ENCODE assay signal across 28 cellular contexts in the genomic region with DNA sequence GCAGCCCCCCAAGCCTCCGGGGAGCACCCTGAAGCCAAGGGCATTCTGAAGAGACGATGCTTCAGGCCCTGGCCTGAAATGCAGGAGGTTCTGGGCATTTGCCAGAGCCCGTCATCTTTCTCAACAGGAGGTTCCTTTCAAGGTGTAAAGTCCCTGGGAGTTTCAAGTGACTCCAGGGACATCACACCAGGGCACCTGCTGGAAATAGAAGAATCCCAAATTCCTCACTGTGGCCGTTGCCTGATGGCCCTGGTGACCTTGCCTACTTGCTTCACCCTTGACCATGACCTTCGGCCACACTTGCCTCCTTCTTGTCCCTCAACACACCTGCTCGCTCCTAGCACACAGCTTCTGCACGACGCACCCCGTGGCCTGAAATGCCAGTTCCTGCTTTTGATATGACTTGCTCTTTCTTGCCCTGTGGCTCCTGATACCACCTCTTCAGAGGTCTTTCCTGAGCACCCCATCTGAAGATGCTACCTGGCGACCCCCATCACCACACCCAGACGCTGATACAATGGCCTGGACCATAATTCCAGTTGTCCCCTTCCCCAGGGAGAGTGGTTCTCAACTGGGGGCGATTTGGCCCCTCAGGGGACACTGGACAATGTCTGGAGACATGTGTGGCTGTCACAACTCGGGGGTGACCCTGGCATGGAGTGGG. TPM values are rescaled to one million over a fixed set of nuclear protein-coding genes. Genes with fewer than 3 reads are reported as not detected.
DNase-seq lines count a peak whose midpoint lies in the region; ATAC-seq and TF ChIP-seq lines count a peak whose summit lies in the region.
"Had no signal": no experiment of that assay in that cellular context is flagged by ENCODE, and none has a peak within 500 bp of the region (broad histone marks: within the 10 kb centered on the region; RNA-seq: fewer than 3 reads in every experiment).

No MANE protein-coding gene starts in this region.

- CTCF ChIA-PET in Panc1 (lab: Charles Lee) = no interaction called here

- H3K4me3 Mint-ChIP-seq in activated T-cell treated with anti-CD3 and anti-CD28 coated beads, Interleukin-2, amount 50 U/mL, for 24 hours = no peak overlapping the region
- H3K4me3 Mint-ChIP-seq in glutamatergic neuron (ENCODE audit: unreplicated experiment) = peak overlapping the region; percentile 25
- H3K4me3 Mint-ChIP-seq in stimulated activated memory B cell treated with anti-CD40 and anti-IgM and Interleukin-4, amounts not matched to agents 10 μg/mL and 1 μg/mL and 100 μg/mL, for 72 hours = peak overlapping the region; percentile 2
- no peak overlapping the region for H3K4me3 Mint-ChIP-seq in natural killer cell treated with Interleukin-12 subunit alpha and Interleukin-12 subunit beta and Interleukin-15 and Interleukin-18, amount 100 ng/mL, for 72 hours
- H3K4me3 Mint-ChIP-seq: activated CD4-positive, alpha-beta T cell treated with anti-CD3 and anti-CD28 coated beads for 36 hours; activated naive CD4-positive, alpha-beta T cell treated with anti-CD3 and anti-CD28 coated beads, Interleukin-2, amount 10 ng/mL, durations not matched to agents 7 days and 5 days; activated T-cell treated with anti-CD3 and anti-CD28 coated beads, Interleukin-2, amount 50 U/mL, for 72 hours; GM23338; T-helper 17 cell had no signal

- no peaks in the 10 kb centered on the region for H3K27me3 ChIP-seq in Panc1 (ENCODE audit: control insufficient read depth, insufficient read depth, low read length)
- H3K27me3 ChIP-seq: ovary, tibial artery had no signal

- no peaks in the 10 kb centered on the region for H3K9me3 ChIP-seq in Panc1 (ENCODE audit: control insufficient read depth, insufficient read depth, low read depth, low read length)
- H3K9me3 ChIP-seq: ovary, tibial artery had no signal

- DNase-seq in activated T-cell treated with anti-CD3 and anti-CD28 coated beads, Interleukin-2, amount 50 U/mL, for 24 hours = no peak
- DNase-seq in activated T-cell treated with anti-CD3 and anti-CD28 coated beads for 4 hours (no peak), Panc1 (ENCODE audit: low read depth, low spot score) (no peak), glutamatergic neuron (no peak), NCI-H1436 treated with DMSO at 0.1 percent for 48 hours (lab: John Stamatoyannopoulos, UW) (no peak), Ammon's horn (ENCODE audit: low spot score) (no peak)
- DNase-seq in natural killer cell treated with Interleukin-12 subunit alpha and Interleukin-12 subunit beta and Interleukin-15 and Interleukin-18, amount 100 ng/mL, for 72 hours (ENCODE audit: low spot score) = no peak
- DNase-seq: activated CD4-positive, alpha-beta T cell treated with anti-CD3 and anti-CD28 coated beads for 36 hours; activated CD8-positive, alpha-beta memory T cell treated with anti-CD3 and anti-CD28 coated beads for 24 hours; activated naive CD4-positive, alpha-beta T cell treated with anti-CD3 and anti-CD28 coated beads, Interleukin-2, amount 10 ng/mL, durations not matched to agents 7 days and 5 days; activated T-cell treated with anti-CD3 and anti-CD28 coated beads, Interleukin-2, amount 50 U/mL, for 72 hours; anterior cingulate cortex; dermis blood vessel endothelial cell; GDM1; KG1; NCI-H1694; NCI-H524; NK-92 treated with Interleukin-12 subunit alpha and Interleukin-12 subunit beta, amount 100 ng/mL, for 24 hours; retina; stimulated activated naive CD4-positive, alpha-beta T cell treated with Interleukin-2 at 50 U/mL for 16 hours; T-helper 17 cell; tibial artery had no signal

- H3K4me1 Mint-ChIP-seq in activated T-cell treated with anti-CD3 and anti-CD28 coated beads, Interleukin-2, amount 50 U/mL, for 24 hours (ENCODE audit: low read depth) = peaks cover 34% of the 10 kb centered on the region
- H3K4me1 Mint-ChIP-seq in glutamatergic neuron (ENCODE audit: low read depth, unreplicated experiment) = peaks cover 2% of the 10 kb centered on the region
- H3K4me1 Mint-ChIP-seq in stimulated activated memory B cell treated with anti-CD40 and anti-IgM and Interleukin-4, amounts not matched to agents 10 μg/mL and 1 μg/mL and 100 μg/mL, for 72 hours = peaks cover 58% of the 10 kb centered on the region
- peaks cover 35 to 37% of the 10 kb centered on the region in 2 donors for H3K4me1 Mint-ChIP-seq in natural killer cell treated with Interleukin-12 subunit alpha and Interleukin-12 subunit beta and Interleukin-15 and Interleukin-18, amount 100 ng/mL, for 72 hours (ENCODE audit: low read depth in 2 of 2)

- no peaks in the 10 kb centered on the region for H3K9me3 Mint-ChIP-seq in activated T-cell treated with anti-CD3 and anti-CD28 coated beads, Interleukin-2, amount 50 U/mL, for 24 hours
- H3K9me3 Mint-ChIP-seq in glutamatergic neuron (ENCODE audit: unreplicated experiment) = peaks cover 18% of the 10 kb centered on the region
- H3K9me3 Mint-ChIP-seq in stimulated activated memory B cell treated with anti-CD40 and anti-IgM and Interleukin-4, amounts not matched to agents 10 μg/mL and 1 μg/mL and 100 μg/mL, for 72 hours = no peaks in the 10 kb centered on the region
- H3K9me3 Mint-ChIP-seq in natural killer cell treated with Interleukin-12 subunit alpha and Interleukin-12 subunit beta and Interleukin-15 and Interleukin-18, amount 100 ng/mL, for 72 hours = no peaks in the 10 kb centered on the region
- H3K9me3 Mint-ChIP-seq: activated naive CD4-positive, alpha-beta T cell treated with anti-CD3 and anti-CD28 coated beads, Interleukin-2, amount 10 ng/mL, durations not matched to agents 7 days and 5 days; activated T-cell treated with anti-CD3 and anti-CD28 coated beads, Interleukin-2, amount 50 U/mL, for 72 hours had no signal

- peak overlapping the region; percentile 72 for H3K27ac ChIP-seq in Panc1 (ENCODE audit: low read length)
- H3K27ac ChIP-seq: 22Rv1, ovary, SK-N-MC, tibial artery had no signal

- no peak overlapping the region for H3K4me3 ChIP-seq in Panc1 (ENCODE audit: low read depth in 2 of 2, low read length in 2 of 2)
- H3K4me3 ChIP-seq: GM23338, ovary, SK-N-MC, smooth muscle cell, tibial artery had no signal

- POLR2A ChIA-PET in Panc1 (lab: Charles Lee) = no interaction called here

- no TSS peak for BruUV-seq in Panc1 (replicated peaks; lab: Mats Ljungman, UMichigan)

- peaks cover 61% of the 10 kb centered on the region for H3K4me1 ChIP-seq in Panc1 (ENCODE audit: control insufficient read depth, insufficient read depth, low read length)

- no peaks in the 10 kb centered on the region for H3K27me3 Mint-ChIP-seq in activated T-cell treated with anti-CD3 and anti-CD28 coated beads, Interleukin-2, amount 50 U/mL, for 24 hours
- peaks cover 25% of the 10 kb centered on the region for H3K27me3 Mint-ChIP-seq in glutamatergic neuron (ENCODE audit: unreplicated experiment)
- H3K27me3 Mint-ChIP-seq in stimulated activated memory B cell treated with anti-CD40 and anti-IgM and Interleukin-4, amounts not matched to agents 10 μg/mL and 1 μg/mL and 100 μg/mL, for 72 hours = no peaks in the 10 kb centered on the region
- no peaks in the 10 kb centered on the region for H3K27me3 Mint-ChIP-seq in natural killer cell treated with Interleukin-12 subunit alpha and Interleukin-12 subunit beta and Interleukin-15 and Interleukin-18, amount 100 ng/mL, for 72 hours
- H3K27me3 Mint-ChIP-seq: activated CD4-positive, alpha-beta T cell treated with anti-CD3 and anti-CD28 coated beads for 36 hours; T-helper 17 cell had no signal

- H3K27ac Mint-ChIP-seq in activated T-cell treated with anti-CD3 and anti-CD28 coated beads, Interleukin-2, amount 50 U/mL, for 24 hours = peak overlapping the region; percentile 7
- no peak overlapping the region for H3K27ac Mint-ChIP-seq in glutamatergic neuron (ENCODE audit: unreplicated experiment)
- peak overlapping the region; percentile 10 for H3K27ac Mint-ChIP-seq in stimulated activated memory B cell treated with anti-CD40 and anti-IgM and Interleukin-4, amounts not matched to agents 10 μg/mL and 1 μg/mL and 100 μg/mL, for 72 hours
- peak overlapping the region in 1 of 2 donors; percentile 41 for H3K27ac Mint-ChIP-seq in natural killer cell treated with Interleukin-12 subunit alpha and Interleukin-12 subunit beta and Interleukin-15 and Interleukin-18, amount 100 ng/mL, for 72 hours
- H3K27ac Mint-ChIP-seq: activated CD4-positive, alpha-beta T cell treated with anti-CD3 and anti-CD28 coated beads for 36 hours; activated naive CD4-positive, alpha-beta T cell treated with anti-CD3 and anti-CD28 coated beads, Interleukin-2, amount 10 ng/mL, durations not matched to agents 7 days and 5 days; activated T-cell treated with anti-CD3 and anti-CD28 coated beads, Interleukin-2, amount 50 U/mL, for 72 hours; GM23338 had no signal

- intact Hi-C loops in Panc1 (cut with micrococcal nuclease; ENCODE audit: unreplicated experiment) = no loop called here

- TF ChIP-seq CTCF in Panc1 (IDR thresholded peaks at IDR 0.05) (no peak), glutamatergic neuron (IDR thresholded peaks at IDR 0.05; ENCODE audit: partially characterized antibody, unreplicated experiment) (no peak)

- H3K36me3 ChIP-seq in Panc1 (ENCODE audit: control insufficient read depth, insufficient read depth, low read length) = peaks cover 7% of the 10 kb centered on the region
- H3K36me3 ChIP-seq: ovary had no signal

- peaks cover 72% of the 10 kb centered on the region for H3K36me3 Mint-ChIP-seq in activated T-cell treated with anti-CD3 and anti-CD28 coated beads, Interleukin-2, amount 50 U/mL, for 24 hours (ENCODE audit: low read depth)
- H3K36me3 Mint-ChIP-seq in glutamatergic neuron (ENCODE audit: unreplicated experiment) = peaks cover 5% of the 10 kb centered on the region
- H3K36me3 Mint-ChIP-seq in stimulated activated memory B cell treated with anti-CD40 and anti-IgM and Interleukin-4, amounts not matched to agents 10 μg/mL and 1 μg/mL and 100 μg/mL, for 72 hours = peaks cover 51% of the 10 kb centered on the region
- peaks cover 9% of the 10 kb centered on the region for H3K36me3 Mint-ChIP-seq in natural killer cell treated with Interleukin-12 subunit alpha and Interleukin-12 subunit beta and Interleukin-15 and Interleukin-18, amount 100 ng/mL, for 72 hours

- in situ Hi-C loops in Panc1 (cut with HindIII; ENCODE audit: low pct_unique_long_range_greater_than_20kb, low sequenced_read_pairs) = no loop called here

- no peak for ATAC-seq in Panc1
- no peak for ATAC-seq in stimulated activated memory B cell treated with anti-CD40 and anti-IgM and Interleukin-4, amounts not matched to agents 10 μg/mL and 1 μg/mL and 100 μg/mL, for 72 hours
- ATAC-seq in natural killer cell treated with Interleukin-12 subunit alpha and Interleukin-12 subunit beta and Interleukin-15 and Interleukin-18, amount 100 ng/mL, for 72 hours = no peak
- ATAC-seq: activated CD4-positive, alpha-beta T cell treated with anti-CD3 and anti-CD28 coated beads for 36 hours; activated T-cell treated with anti-CD3 and anti-CD28 coated beads, Interleukin-2, amount 50 U/mL, for 72 hours; GM23338; T-helper 17 cell had no signal

RNA-seq across cellular contexts. Expression of a gene that starts 3.5 kb away (rescaled TPM):
- total RNA-seq in Panc1 (2021; ENCODE audit: unreplicated experiment) (108 TPM), glutamatergic neuron (ENCODE audit: unreplicated experiment) (44.8 TPM)
- polyA plus RNA-seq in Panc1 (2012; ENCODE audit: insufficient read length) = 91.4 TPM
- 100 to 1,000 TPM; 125 to 175 TPM for total RNA-seq in natural killer cell treated with Interleukin-12 subunit alpha and Interleukin-12 subunit beta and Interleukin-15 and Interleukin-18, amount 100 ng/mL, for 72 hours

RNA-seq across cellular contexts. Expression of a gene that starts 50.0 kb away (rescaled TPM):
- total RNA-seq in Panc1 (2021; ENCODE audit: unreplicated experiment) = 78.1 TPM
- polyA plus RNA-seq in Panc1 (2012; ENCODE audit: insufficient read length) = 190 TPM
- total RNA-seq in glutamatergic neuron (ENCODE audit: unreplicated experiment) = 32.6 TPM
- 100 to 1,000 TPM; 107 to 195 TPM for total RNA-seq in natural killer cell treated with Interleukin-12 subunit alpha and Interleukin-12 subunit beta and Interleukin-15 and Interleukin-18, amount 100 ng/mL, for 72 hours

Comparison
In these comparisons a context has a peak if more than half of its experiments do, and no peak if none do; other contexts are left out.
1. H3K4me3 Mint-ChIP-seq: peak in glutamatergic neuron (single experiment) and stimulated activated memory B cell treated with anti-CD40 and anti-IgM and Interleukin-4, amounts not matched to agents 10 μg/mL and 1 μg/mL and 100 μg/mL, for 72 hours (single experiment); none in activated T-cell treated with anti-CD3 and anti-CD28 coated beads, Interleukin-2, amount 50 U/mL, for 24 hours (single experiment) and natural killer cell treated with Interleukin-12 subunit alpha and Interleukin-12 subunit beta and Interleukin-15 and Interleukin-18, amount 100 ng/mL, for 72 hours (single experiment).